In genomic region chr6:42748241-42748898, GRCh38 we compare ENCODE assay signal across 9 cellular contexts. TPM values are rescaled to one million over a fixed set of nuclear protein-coding genes. Genes with fewer than 3 reads are reported as not detected.
DNase-seq lines count a peak whose midpoint lies in the region; ATAC-seq and TF ChIP-seq lines count a peak whose summit lies in the region.
"Had no signal": no experiment of that assay in that cellular context is flagged by ENCODE, and none has a peak within 500 bp of the region (broad histone marks: within the 10 kb centered on the region; RNA-seq: fewer than 3 reads in every experiment).

No MANE protein-coding gene starts in this region.

- peaks cover 21% of the 10 kb centered on the region for H3K36me3 Mint-ChIP-seq in T-helper 2 cell treated with Interferon-gamma antibody and Interleukin-4, amounts not matched to agents 5 μg/mL and 100 μg/mL, for 36 hours (ENCODE audit: low read depth)
- peaks cover 25% of the 10 kb centered on the region for H3K36me3 Mint-ChIP-seq in stimulated activated effector memory CD8-positive, alpha-beta T cell treated with anti-CD3 and anti-CD28 coated beads, Interleukin-12 subunit alpha, Interleukin-12 subunit beta, amount 100 ng/mL, for 72 hours

- H3K79me2 ChIP-seq in MM.1S (ENCODE audit: low read length): peaks cover 28% of the 10 kb centered on the region

- H3K9ac ChIP-seq in MM.1S (ENCODE audit: low read length): no peak overlapping the region

- peaks cover 23% of the 10 kb centered on the region for H3K4me1 Mint-ChIP-seq in T-helper 2 cell treated with Interferon-gamma antibody and Interleukin-4, amounts not matched to agents 5 μg/mL and 100 μg/mL, for 36 hours (ENCODE audit: low read depth)
- H3K4me1 Mint-ChIP-seq in stimulated activated effector memory CD8-positive, alpha-beta T cell treated with anti-CD3 and anti-CD28 coated beads, Interleukin-12 subunit alpha, Interleukin-12 subunit beta, amount 100 ng/mL, for 72 hours: peaks cover 31% of the 10 kb centered on the region

- no peak for ATAC-seq in stimulated activated effector memory CD8-positive, alpha-beta T cell treated with anti-CD3 and anti-CD28 coated beads, Interleukin-12 subunit alpha, Interleukin-12 subunit beta, amount 100 ng/mL, for 72 hours
- ATAC-seq in left colon (no peak), GM21423 (IDR thresholded peaks at IDR 0.05; ENCODE audit: unreplicated experiment) (no peak)
- ATAC-seq: left lobe of liver had no signal

- H3K27ac ChIP-seq in SJCRH30 (no peak overlapping the region), esophagus muscularis mucosa (replicated peaks in 1 of 4) (peak overlapping the region; percentile 97 to 99 (median 98)), MM.1S (ENCODE audit: low read length) (no peak overlapping the region)

- peak overlapping the region; percentile 100 for H3K27ac Mint-ChIP-seq in T-helper 2 cell treated with Interferon-gamma antibody and Interleukin-4, amounts not matched to agents 5 μg/mL and 100 μg/mL, for 36 hours
- H3K27ac Mint-ChIP-seq in stimulated activated effector memory CD8-positive, alpha-beta T cell treated with anti-CD3 and anti-CD28 coated beads, Interleukin-12 subunit alpha, Interleukin-12 subunit beta, amount 100 ng/mL, for 72 hours: peak overlapping the region; percentile 48

- H3K4me3 ChIP-seq in SJCRH30 (peak overlapping the region; percentile 99), esophagus muscularis mucosa (peak overlapping the region in 3 of 4 donors; percentile 91 to 98 (median 92)), MM.1S (ENCODE audit: low read length) (no peak overlapping the region)

- no peak overlapping the region for H3K4me2 ChIP-seq in MM.1S (ENCODE audit: low read depth, low read length)

- TF ChIP-seq EP300 in esophagus muscularis mucosa (IDR thresholded peaks at IDR 0.05): no peak

- H3F3A ChIP-seq in MM.1S (ENCODE audit: insufficient read depth, low read length): peaks cover 8% of the 10 kb centered on the region; the same call in 1 of the 2 replicates

- no peaks in the 10 kb centered on the region for H3K27me3 ChIP-seq in SJCRH30
- no peaks in the 10 kb centered on the region for H3K27me3 ChIP-seq in esophagus muscularis mucosa
- no peaks in the 10 kb centered on the region for H3K27me3 ChIP-seq in MM.1S (replicated peaks; ENCODE audit: insufficient read depth, low read length)

- H3K36me3 ChIP-seq in SJCRH30: 0 out of 2 replicates have a peak, but pooled peaks cover 5% of the 10 kb centered on the region
- no peaks in the 10 kb centered on the region for H3K36me3 ChIP-seq in esophagus muscularis mucosa
- no peaks in the 10 kb centered on the region for H3K36me3 ChIP-seq in MM.1S (replicated peaks; ENCODE audit: insufficient read depth, low read length)

- peak overlapping the region; percentile 100 for H3K4me3 Mint-ChIP-seq in T-helper 2 cell treated with Interferon-gamma antibody and Interleukin-4, amounts not matched to agents 5 μg/mL and 100 μg/mL, for 36 hours
- H3K4me3 Mint-ChIP-seq in stimulated activated effector memory CD8-positive, alpha-beta T cell treated with anti-CD3 and anti-CD28 coated beads, Interleukin-12 subunit alpha, Interleukin-12 subunit beta, amount 100 ng/mL, for 72 hours: peak overlapping the region; percentile 91

- WGBS in esophagus muscularis mucosa: 42% methylated on average over 7 of the region's 7 CpGs

- H2AFZ ChIP-seq in MM.1S (ENCODE audit: low read length): no peak overlapping the region

- TF ChIP-seq CTCF in esophagus muscularis mucosa (IDR thresholded peaks at IDR 0.05): no peak
- TF ChIP-seq CTCF in MM.1S (IDR thresholded peaks at IDR 0.05; ENCODE audit: low read length): no peak

- H4K20me1 ChIP-seq in MM.1S (ENCODE audit: insufficient read depth, low read length): no peaks in the 10 kb centered on the region

- intact Hi-C loops in esophagus muscularis mucosa (cut with DNase I) (loop anchor here (5.0 to 10.0 kb wide), 2 partner anchors 76 to 129 kb away; partner anchors contain the start of gene RPL7L1), left colon (cut with DNase I, micrococcal nuclease) (loop anchor here in 1 of 2 donors (5.0 kb wide), 1 partner anchor 129 kb away; the partner anchor contains the start of gene RPL7L1)

- no peaks in the 10 kb centered on the region for H3K9me3 ChIP-seq in SJCRH30 (replicated peaks)
- no peaks in the 10 kb centered on the region for H3K9me3 ChIP-seq in esophagus muscularis mucosa
- H3K9me3 ChIP-seq in MM.1S (replicated peaks; ENCODE audit: insufficient read depth, low read length): no peaks in the 10 kb centered on the region

- DNase-seq in T-helper 2 cell treated with Interferon-gamma antibody and Interleukin-4, amounts not matched to agents 5 μg/mL and 100 μg/mL, for 36 hours (ENCODE audit: low spot score): no peak
- no peak for DNase-seq in T-helper 2 cell
- DNase-seq in SJCRH30: no peak
- no peak for DNase-seq in esophagus muscularis mucosa (ENCODE audit: extremely low spot score)
- DNase-seq in stimulated activated effector memory CD8-positive, alpha-beta T cell treated with anti-CD3 and anti-CD28 coated beads, Interleukin-12 subunit alpha, Interleukin-12 subunit beta, amount 100 ng/mL, for 72 hours (ENCODE audit: low spot score in 2 of 2): no peak
- no peak for DNase-seq in left colon
- no peak for DNase-seq in MM.1S

- TF ChIP-seq POLR2A in esophagus muscularis mucosa (IDR thresholded peaks at IDR 0.05; ENCODE audit: low read depth): no peak

- H3K4me1 ChIP-seq in SJCRH30 (peaks cover 7% of the 10 kb centered on the region), esophagus muscularis mucosa (peaks cover 26 to 55% (median 35%) of the 10 kb centered on the region in 4 donors), MM.1S (ENCODE audit: low read length) (no peaks in the 10 kb centered on the region)

- no peaks in the 10 kb centered on the region for H3K9me3 Mint-ChIP-seq in T-helper 2 cell treated with Interferon-gamma antibody and Interleukin-4, amounts not matched to agents 5 μg/mL and 100 μg/mL, for 36 hours
- no peaks in the 10 kb centered on the region for H3K9me3 Mint-ChIP-seq in stimulated activated effector memory CD8-positive, alpha-beta T cell treated with anti-CD3 and anti-CD28 coated beads, Interleukin-12 subunit alpha, Interleukin-12 subunit beta, amount 100 ng/mL, for 72 hours

- H3K27me3 Mint-ChIP-seq in T-helper 2 cell treated with Interferon-gamma antibody and Interleukin-4, amounts not matched to agents 5 μg/mL and 100 μg/mL, for 36 hours (ENCODE audit: low read depth): no peaks in the 10 kb centered on the region

- no peaks in the 10 kb centered on the region for H3K9me2 ChIP-seq in MM.1S (replicated peaks; ENCODE audit: insufficient read depth, low read length)

RNA-seq across cellular contexts. Expression of gene TBCC, which starts 2.5 kb away (rescaled TPM):
- total RNA-seq in SJCRH30 (2014; rRNA removed; shearing (Covaris generic)): 34.1 and 38.0 TPM in 2 replicates
- total RNA-seq in esophagus muscularis mucosa: 10 to 100 TPM; 33.2 to 41.9 (median 38.5) TPM
- 10 to 100 TPM; 21.3 to 26.4 TPM for total RNA-seq in left colon

RNA-seq across cellular contexts. Expression of gene PRPH2, which starts 26.0 kb away (rescaled TPM):
- 1.9 and 2.1 TPM in 2 replicates for total RNA-seq in SJCRH30 (2014; rRNA removed; shearing (Covaris generic))
- total RNA-seq in esophagus muscularis mucosa: 1 to 10 TPM in 2 of 4 donors, under 1 TPM in 2; 0.42 to 2.0 (median 0.90) TPM
- total RNA-seq in left colon: under 1 TPM; 0.40 to 0.67 TPM
- total RNA-seq: left lobe of liver had no signal

RNA-seq across cellular contexts. Expression of gene BICRAL, which starts 33.5 kb away (rescaled TPM):
- total RNA-seq in SJCRH30 (2014; rRNA removed; shearing (Covaris generic)): 4.4 and 4.8 TPM in 2 replicates
- 10 to 100 TPM; 18.2 to 27.9 (median 23.4) TPM for total RNA-seq in esophagus muscularis mucosa
- total RNA-seq in left colon: 10 to 100 TPM; 20.2 to 20.5 TPM

Comparison
In these comparisons a context has a peak if more than half of its experiments do, and no peak if none do; other contexts are left out.
1. H3K27ac ChIP-seq: peak in esophagus muscularis mucosa (4 of 4); none in SJCRH30 (single experiment) and MM.1S (single experiment).